In the genomic region with DNA sequence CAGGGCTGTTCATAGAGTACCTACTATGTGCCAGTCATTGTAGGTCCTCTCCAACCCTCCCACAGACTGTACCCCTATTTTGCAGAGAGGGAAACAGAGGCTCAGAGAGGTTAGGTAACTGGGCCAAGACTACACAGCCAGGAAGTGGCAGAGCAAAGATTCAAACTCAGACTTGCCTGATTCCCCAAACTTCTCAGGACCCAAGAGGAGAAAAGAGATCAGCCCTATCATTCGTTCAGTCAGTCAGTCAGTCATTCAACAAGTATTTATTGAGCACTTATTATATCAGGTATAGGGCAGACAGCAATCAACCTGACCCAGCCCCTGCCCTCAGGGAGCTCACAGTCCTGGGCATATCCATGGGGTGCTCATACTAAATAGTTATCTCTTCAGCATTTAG, we compare ENCODE assay signal across 20 cellular contexts. TPM values are rescaled to one million over a fixed set of nuclear protein-coding genes. Genes with fewer than 3 reads are reported as not detected.
A peak's percentile ranks its signal among the peaks of the same experiment; 100 is the strongest.
DNase-seq lines count a peak whose midpoint lies in the region; ATAC-seq and TF ChIP-seq lines count a peak whose summit lies in the region.
"Had no signal": no experiment of that assay in that cellular context is flagged by ENCODE, and none has a peak within 500 bp of the region (broad histone marks: within the 10 kb centered on the region; RNA-seq: fewer than 3 reads in every experiment).

No MANE protein-coding gene starts in this region.

- H3K4me3 ChIP-seq in BLaER1 (no peak overlapping the region), muscle layer of duodenum (ENCODE audit: low read depth in 1 of 2, low read length in 2 of 2) (no peak overlapping the region), gastrocnemius medialis (no peak overlapping the region), lower leg skin (ENCODE audit: low read depth, poor library complexity, severe bottlenecking) (no peak overlapping the region)
- H3K4me3 ChIP-seq: GM12878 had no signal

- no peaks in the 10 kb centered on the region for H3K27me3 ChIP-seq in BLaER1
- H3K27me3 ChIP-seq in muscle layer of duodenum (ENCODE audit: low read depth, low read length) = no peaks in the 10 kb centered on the region
- H3K27me3 ChIP-seq in gastrocnemius medialis = no peaks in the 10 kb centered on the region

- POLR2A ChIA-PET in T-cell (lab: Charles Lee) = no interaction called here

- H3K27me3 Mint-ChIP-seq in dendritic cell treated with granulocyte-macrophage colony-stimulating factor and Interleukin-4, amounts not matched to agents 40 ng/mL and 50 ng/mL, for 4 days = peaks cover 4% of the 10 kb centered on the region
- peaks cover 0 to 12% of the 10 kb centered on the region in 2 donors for H3K27me3 Mint-ChIP-seq in T-cell

- H3K36me3 Mint-ChIP-seq in dendritic cell treated with granulocyte-macrophage colony-stimulating factor and Interleukin-4, amounts not matched to agents 40 ng/mL and 50 ng/mL, for 4 days (ENCODE audit: low read depth) = no peaks in the 10 kb centered on the region
- H3K36me3 Mint-ChIP-seq in T-cell = no peaks in the 10 kb centered on the region
- H3K36me3 Mint-ChIP-seq: CD8-positive, alpha-beta T cell had no signal

- H3K4me1 ChIP-seq in BLaER1 = peaks cover 73% of the 10 kb centered on the region
- peaks cover 9 to 53% of the 10 kb centered on the region in 2 donors for H3K4me1 ChIP-seq in muscle layer of duodenum (ENCODE audit: control insufficient read depth in 1 of 2, insufficient read depth in 2 of 2, low read length in 2 of 2)
- peaks cover 36 to 41% of the 10 kb centered on the region in 2 donors for H3K4me1 ChIP-seq in gastrocnemius medialis

- no peaks in the 10 kb centered on the region for H3K9me3 Mint-ChIP-seq in dendritic cell treated with granulocyte-macrophage colony-stimulating factor and Interleukin-4, amounts not matched to agents 40 ng/mL and 50 ng/mL, for 4 days
- H3K9me3 Mint-ChIP-seq in T-cell = no peaks in the 10 kb centered on the region
- H3K9me3 Mint-ChIP-seq: CD8-positive, alpha-beta T cell; H9 had no signal

- in situ Hi-C loops in gastrocnemius medialis (cut with MboI; ENCODE audit: low sequenced_read_pairs in 4 of 4) = loop anchor here in 2 of 4 donors (25.0 kb wide), 1 partner anchor 191 kb away; no protein-coding TSS in a partner anchor

- ATAC-seq in gastrocnemius medialis (no peak), T-cell (replicated peaks in 1 of 4) (no peak), GM21367 (IDR thresholded peaks at IDR 0.05; ENCODE audit: unreplicated experiment) (no peak)
- ATAC-seq: CD8-positive, alpha-beta T cell; GM12878 had no signal

- intact Hi-C loops in dendritic cell treated with granulocyte-macrophage colony-stimulating factor and Interleukin-4, amounts not matched to agents 40 ng/mL and 50 ng/mL, for 4 days (cut with micrococcal nuclease) = no loop called here
- intact Hi-C loops in gastrocnemius medialis (cut with DNase I; ENCODE audit: low total_unique reads) (no loop called here), lower leg skin (cut with DNase I; ENCODE audit: low total_unique reads) (no loop called here)

- TF ChIP-seq POLR2A in gastrocnemius medialis (IDR thresholded peaks at IDR 0.05) (no peak), lower leg skin (IDR thresholded peaks at IDR 0.05) (no peak)

- DNase-seq in gastrocnemius medialis (no peak), NCI-H446 treated with DMSO at 0.1 percent for 48 hours (lab: John Stamatoyannopoulos, UW) (no peak), lower leg skin (ENCODE audit: low spot score in 2 of 2) (no peak), T-cell (no peak)
- DNase-seq: CD8-positive, alpha-beta T cell; DND-41; H9; NCI-H1105; NCI-H146; NCI-H2029; NCI-H2171 treated with DMSO at 0.1 percent for 48 hours; NCI-H526; OCI-M1; Right ventricle myocardium superior had no signal

- CTCF ChIA-PET in T-cell (lab: Charles Lee) = interaction anchor here in 1 of 2 donors (1.3 kb wide), 1 partner anchor 106 kb away, joined by 3 read pairs; no protein-coding TSS in a partner anchor

- H3K9me3 ChIP-seq in BLaER1 (no peaks in the 10 kb centered on the region), muscle layer of duodenum (ENCODE audit: control insufficient read depth in 1 of 2, low read length in 2 of 2) (no peaks in the 10 kb centered on the region), gastrocnemius medialis (no peaks in the 10 kb centered on the region)

- H3K9ac ChIP-seq in BLaER1 = no peak overlapping the region

- H3K4me3 Mint-ChIP-seq in dendritic cell treated with granulocyte-macrophage colony-stimulating factor and Interleukin-4, amounts not matched to agents 40 ng/mL and 50 ng/mL, for 4 days = no peak overlapping the region
- no peak overlapping the region for H3K4me3 Mint-ChIP-seq in T-cell
- H3K4me3 Mint-ChIP-seq: CD8-positive, alpha-beta T cell; H9 had no signal

- peaks cover 44% of the 10 kb centered on the region for H3K4me1 Mint-ChIP-seq in dendritic cell treated with granulocyte-macrophage colony-stimulating factor and Interleukin-4, amounts not matched to agents 40 ng/mL and 50 ng/mL, for 4 days (ENCODE audit: low read depth)
- H3K4me1 Mint-ChIP-seq in T-cell = peaks cover 3 to 5% (median 3%) of the 10 kb centered on the region in 3 donors

- H3K4me2 ChIP-seq in BLaER1 = peak overlapping the region; percentile 83

- H3K27ac ChIP-seq in BLaER1 = no peak overlapping the region
- H3K27ac ChIP-seq in muscle layer of duodenum (ENCODE audit: low read length) = peak overlapping the region; percentile 16
- H3K27ac ChIP-seq in gastrocnemius medialis = peak overlapping the region in 3 of 4 donors; percentile 72 to 86 (median 83)
- H3K27ac ChIP-seq: HL-60 had no signal

- WGBS in lower leg skin, 2 donors = 93 to 96% methylated on average over 1 of the region's 1 CpG

- H3K27ac Mint-ChIP-seq in dendritic cell treated with granulocyte-macrophage colony-stimulating factor and Interleukin-4, amounts not matched to agents 40 ng/mL and 50 ng/mL, for 4 days = peak overlapping the region; percentile 62
- no peak overlapping the region for H3K27ac Mint-ChIP-seq in T-cell
- H3K27ac Mint-ChIP-seq: CD8-positive, alpha-beta T cell; H9 had no signal

- TF ChIP-seq CTCF in gastrocnemius medialis (IDR thresholded peaks at IDR 0.05 in 4 of 5, conservative IDR thresholded peaks at IDR 0.05 in 1 of 5) = no peak
- no peak for TF ChIP-seq CTCF in lower leg skin (IDR thresholded peaks at IDR 0.05)

- H4K20me1 ChIP-seq in BLaER1 = no peaks in the 10 kb centered on the region

- H3K36me3 ChIP-seq in BLaER1 (no peaks in the 10 kb centered on the region), muscle layer of duodenum (ENCODE audit: control insufficient read depth in 1 of 2, insufficient read depth in 2 of 2, low read length in 2 of 2) (no peaks in the 10 kb centered on the region), gastrocnemius medialis (no peaks in the 10 kb centered on the region)

RNA-seq across cellular contexts. Expression of gene CORO1C, which starts 39.6 kb away (rescaled TPM):
- total RNA-seq in gastrocnemius medialis = 10 to 100 TPM; 24.7 to 47.6 (median 30.9) TPM
- 100 to 1,000 TPM in 3 of 4 donors, 10 to 100 TPM in 1; 86.5 to 193 (median 146) TPM for total RNA-seq in lower leg skin
- total RNA-seq in T-cell = 10 to 100 TPM in 1 of 5 donors, 1 to 10 TPM in 4; 7.4 to 11.4 (median 8.7) TPM
